2 cellular contexts compared by ENCODE assay signal in the genomic region with DNA sequence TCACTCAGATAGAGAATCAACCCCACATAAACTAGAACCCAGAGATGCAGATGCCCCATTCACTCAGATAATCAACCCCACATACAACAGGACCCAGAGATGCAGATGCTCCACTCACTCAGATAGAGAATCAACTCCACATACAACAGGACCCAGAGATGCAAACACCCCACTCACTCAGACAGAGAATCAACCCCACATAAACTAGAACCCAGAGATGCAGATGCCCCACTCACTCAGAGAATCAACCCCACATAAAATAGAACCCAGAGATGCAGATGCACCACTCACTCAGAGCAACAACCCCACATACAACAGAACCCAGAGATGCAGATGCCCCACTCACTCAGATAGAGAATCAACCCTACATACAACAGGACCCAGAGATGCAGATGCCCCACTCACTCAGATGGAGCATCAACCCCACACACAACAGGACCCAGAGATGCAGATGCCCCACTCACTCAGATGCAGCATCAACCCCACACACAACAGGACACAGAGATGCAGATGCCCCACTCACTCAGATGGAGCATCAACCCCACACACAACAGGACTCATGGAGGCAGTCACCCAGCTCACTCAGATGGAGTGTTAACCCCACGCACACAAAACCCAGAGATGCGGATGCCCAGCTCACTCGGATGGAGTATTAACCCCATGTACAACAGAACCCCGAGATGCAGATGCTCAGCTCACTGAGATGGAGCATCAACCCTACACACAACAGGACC.
TF ChIP-seq lines count a peak whose summit lies in the region.

No MANE protein-coding gene starts in this region.

TF ChIP-seq in HEK293, 187 proteins besides CTCF, POLR2A, EP300 and RAD21:
- TF ChIP-seq, protein P1, sequence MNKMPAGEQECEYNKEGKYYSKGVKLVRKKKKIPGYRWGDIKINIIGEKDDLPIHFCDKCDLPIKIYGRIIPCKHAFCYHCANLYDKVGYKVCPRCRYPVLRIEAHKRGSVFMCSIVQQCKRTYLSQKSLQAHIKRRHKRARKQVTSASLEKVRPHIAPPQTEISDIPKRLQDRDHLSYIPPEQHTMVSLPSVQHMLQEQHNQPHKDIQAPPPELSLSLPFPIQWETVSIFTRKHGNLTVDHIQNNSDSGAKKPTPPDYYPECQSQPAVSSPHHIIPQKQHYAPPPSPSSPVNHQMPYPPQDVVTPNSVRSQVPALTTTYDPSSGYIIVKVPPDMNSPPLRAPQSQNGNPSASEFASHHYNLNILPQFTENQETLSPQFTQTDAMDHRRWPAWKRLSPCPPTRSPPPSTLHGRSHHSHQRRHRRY (tag by site-specific recombination; IDR thresholded peaks at IDR 0.05): no peak
- peak; percentile 96 for TF ChIP-seq SETDB1 (IDR thresholded peaks at IDR 0.05; ENCODE audit: insufficient read length, low read length)
- TF ChIP-seq TRIM28 (IDR thresholded peaks at IDR 0.05; ENCODE audit: borderline replicate concordance, low read length): peak; percentile 99
- no peak for TF ChIP-seq ZNF510 (tag by site-specific recombination; IDR thresholded peaks at IDR 0.05; ENCODE audit: insufficient replicate concordance)
- TF ChIP-seq ZNF16 (tag by site-specific recombination; IDR thresholded peaks at IDR 0.05; ENCODE audit: low read depth): no peak
TF ChIP-seq in HEK293: peak in this region for 2.

TF ChIP-seq in K562, 482 proteins besides CTCF, POLR2A, EP300 and RAD21:
- TF ChIP-seq, protein P2, sequence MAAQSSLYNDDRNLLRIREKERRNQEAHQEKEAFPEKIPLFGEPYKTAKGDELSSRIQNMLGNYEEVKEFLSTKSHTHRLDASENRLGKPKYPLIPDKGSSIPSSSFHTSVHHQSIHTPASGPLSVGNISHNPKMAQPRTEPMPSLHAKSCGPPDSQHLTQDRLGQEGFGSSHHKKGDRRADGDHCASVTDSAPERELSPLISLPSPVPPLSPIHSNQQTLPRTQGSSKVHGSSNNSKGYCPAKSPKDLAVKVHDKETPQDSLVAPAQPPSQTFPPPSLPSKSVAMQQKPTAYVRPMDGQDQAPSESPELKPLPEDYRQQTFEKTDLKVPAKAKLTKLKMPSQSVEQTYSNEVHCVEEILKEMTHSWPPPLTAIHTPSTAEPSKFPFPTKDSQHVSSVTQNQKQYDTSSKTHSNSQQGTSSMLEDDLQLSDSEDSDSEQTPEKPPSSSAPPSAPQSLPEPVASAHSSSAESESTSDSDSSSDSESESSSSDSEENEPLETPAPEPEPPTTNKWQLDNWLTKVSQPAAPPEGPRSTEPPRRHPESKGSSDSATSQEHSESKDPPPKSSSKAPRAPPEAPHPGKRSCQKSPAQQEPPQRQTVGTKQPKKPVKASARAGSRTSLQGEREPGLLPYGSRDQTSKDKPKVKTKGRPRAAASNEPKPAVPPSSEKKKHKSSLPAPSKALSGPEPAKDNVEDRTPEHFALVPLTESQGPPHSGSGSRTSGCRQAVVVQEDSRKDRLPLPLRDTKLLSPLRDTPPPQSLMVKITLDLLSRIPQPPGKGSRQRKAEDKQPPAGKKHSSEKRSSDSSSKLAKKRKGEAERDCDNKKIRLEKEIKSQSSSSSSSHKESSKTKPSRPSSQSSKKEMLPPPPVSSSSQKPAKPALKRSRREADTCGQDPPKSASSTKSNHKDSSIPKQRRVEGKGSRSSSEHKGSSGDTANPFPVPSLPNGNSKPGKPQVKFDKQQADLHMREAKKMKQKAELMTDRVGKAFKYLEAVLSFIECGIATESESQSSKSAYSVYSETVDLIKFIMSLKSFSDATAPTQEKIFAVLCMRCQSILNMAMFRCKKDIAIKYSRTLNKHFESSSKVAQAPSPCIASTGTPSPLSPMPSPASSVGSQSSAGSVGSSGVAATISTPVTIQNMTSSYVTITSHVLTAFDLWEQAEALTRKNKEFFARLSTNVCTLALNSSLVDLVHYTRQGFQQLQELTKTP (IDR thresholded peaks at IDR 0.05; ENCODE audit: low read depth in 1 of 2, partially characterized antibody in 2 of 2): peak in 1 of 2 experiments; percentile 73
- TF ChIP-seq ZNF780A (CRISPR knock-in tag; IDR thresholded peaks at IDR 0.05) (no peak), CBX5 (IDR thresholded peaks at IDR 0.05; ENCODE audit: borderline replicate concordance, low read depth) (0 out of 2 replicates have a peak, but pooled peaks have one; percentile 35), HNRNPUL1 (IDR thresholded peaks at IDR 0.05; ENCODE audit: low read length) (no peak)
TF ChIP-seq in K562: peak in this region for 2.
